Comparison of ENCODE assay signal across 1 cellular context in the genomic region with DNA sequence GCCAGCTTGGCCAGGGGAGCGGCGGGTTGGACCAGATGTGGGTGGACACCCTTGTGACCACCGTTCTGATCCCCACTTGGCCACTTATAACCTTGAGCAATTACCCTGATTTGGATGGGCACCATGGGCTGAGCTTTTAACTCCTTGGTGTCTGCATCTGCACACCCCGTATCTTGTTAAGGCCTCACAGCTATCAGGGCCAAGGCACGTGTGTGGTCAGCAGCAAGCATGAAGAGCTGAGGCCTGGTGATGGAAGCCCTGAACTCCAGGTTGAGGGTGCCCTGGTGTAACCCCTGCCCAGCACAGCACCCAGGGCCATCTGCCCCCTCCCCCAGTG.
TF ChIP-seq lines count a peak whose summit lies in the region.

No MANE protein-coding gene starts in this region.

TF ChIP-seq in K562, 482 proteins besides CTCF, POLR2A, EP300 and RAD21 (continued from another document):
- TF ChIP-seq RREB1 (CRISPR knock-in tag; IDR thresholded peaks at IDR 0.05) (no peak), POLR2G (IDR thresholded peaks at IDR 0.05; ENCODE audit: low read depth, low read length) (0 out of 2 replicates have a peak, but pooled peaks have one; percentile 8)
